ENCODE assay signal across 27 cellular contexts in the genomic region with DNA sequence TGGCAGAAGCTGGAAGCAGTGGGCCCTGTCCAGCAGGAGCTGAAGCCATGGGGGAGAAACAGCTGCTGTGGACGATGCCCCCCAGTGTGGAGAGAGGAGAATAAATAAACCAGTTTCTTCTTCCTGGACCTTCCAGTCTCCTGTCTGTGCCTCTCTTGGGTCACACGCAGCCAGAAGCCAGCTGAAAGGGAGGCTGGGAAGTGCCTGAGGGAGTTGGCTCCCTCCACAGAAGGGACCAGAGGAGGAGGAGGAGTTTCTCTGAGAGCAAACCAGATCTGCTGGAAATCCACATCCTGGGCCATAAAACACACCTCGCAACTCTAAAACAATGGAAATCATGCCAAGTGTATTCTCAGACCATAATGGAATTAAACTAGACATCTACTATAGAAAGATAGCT.
"Had no signal": no experiment of that assay in that cellular context is flagged by ENCODE, and none has a peak within 500 bp of the region (broad histone marks: within the 10 kb centered on the region; RNA-seq: fewer than 3 reads in every experiment).

No MANE protein-coding gene starts in this region.

- H3K36me3 ChIP-seq: esophagus squamous epithelium, left lung, neural progenitor cell, prostate gland, right atrium auricular region, suprapubic skin, transverse colon, upper lobe of right lung, uterus had no signal

- H3K27ac Mint-ChIP-seq: nephron; neural progenitor cell; stimulated activated naive CD8-positive, alpha-beta T cell treated with anti-CD3 and anti-CD28 coated beads, Interleukin-15, amount 100 ng/mL, for 72 hours had no signal

- H3K4me1 Mint-ChIP-seq: nephron; neural progenitor cell; stimulated activated naive CD8-positive, alpha-beta T cell treated with anti-CD3 and anti-CD28 coated beads, Interleukin-15, amount 100 ng/mL, for 72 hours had no signal

- H3K27ac ChIP-seq: coronary artery, esophagus squamous epithelium, left lung, neural progenitor cell, prostate gland, right atrium auricular region, suprapubic skin, transverse colon, upper lobe of right lung, uterus had no signal

- H3K9me3 Mint-ChIP-seq: nephron; neural progenitor cell; stimulated activated naive CD8-positive, alpha-beta T cell treated with anti-CD3 and anti-CD28 coated beads, Interleukin-15, amount 100 ng/mL, for 72 hours had no signal

- H3K9me3 ChIP-seq: esophagus squamous epithelium, left lung, prostate gland, right atrium auricular region, suprapubic skin, transverse colon, upper lobe of right lung, uterus had no signal

- H3K36me3 Mint-ChIP-seq: naive thymus-derived CD4-positive, alpha-beta T cell; neural progenitor cell had no signal

- H3K27me3 ChIP-seq: esophagus squamous epithelium, left lung, neural progenitor cell, right atrium auricular region, suprapubic skin, transverse colon, upper lobe of right lung, uterus had no signal

- H3K4me3 Mint-ChIP-seq: naive thymus-derived CD4-positive, alpha-beta T cell; nephron; neural progenitor cell; stimulated activated naive CD8-positive, alpha-beta T cell treated with anti-CD3 and anti-CD28 coated beads, Interleukin-15, amount 100 ng/mL, for 72 hours had no signal

- H3K4me1 ChIP-seq: esophagus squamous epithelium, left lung, neural progenitor cell, prostate gland, right atrium auricular region, suprapubic skin, transverse colon, upper lobe of right lung, uterus had no signal

- DNase-seq: dermis blood vessel endothelial cell; effector memory CD4-positive, alpha-beta T cell; erythroblast; esophagus squamous epithelium; kidney; left lung; mesenchymal stem cell; midbrain; naive thymus-derived CD4-positive, alpha-beta T cell; nucleus accumbens; stimulated activated CD4-positive, alpha-beta T cell treated with anti-CD3 and anti-CD28 coated beads, Interleukin-12 subunit alpha, Interleukin-12 subunit beta, amount 100 ng/mL, for 4 hours; stimulated activated CD4-positive, alpha-beta T cell treated with anti-CD3 and anti-CD28 coated beads, Interleukin-1b, Interleukin-23, amount 100 ng/mL, for 48 hours; stimulated activated CD4-positive, alpha-beta T cell treated with anti-CD3 and anti-CD28 coated beads, Interleukin-4, amount 100 ng/mL, for 1 hour; stimulated activated CD8-positive, alpha-beta memory T cell treated with anti-CD3 and anti-CD28 coated beads, Interleukin-4, amount 100 ng/mL, for 48 hours; stimulated activated naive CD4-positive, alpha-beta T cell; stimulated activated naive CD8-positive, alpha-beta T cell treated with anti-CD3 and anti-CD28 coated beads, Interleukin-15, amount 100 ng/mL, for 72 hours; transverse colon; upper lobe of right lung; uterus had no signal

- H3K4me3 ChIP-seq: coronary artery, esophagus squamous epithelium, left lung, neural progenitor cell, prostate gland, right atrium auricular region, smooth muscle cell, suprapubic skin, transverse colon, upper lobe of right lung, uterus had no signal

- ATAC-seq: left lung; naive thymus-derived CD4-positive, alpha-beta T cell; sciatic nerve; stimulated activated naive CD8-positive, alpha-beta T cell treated with anti-CD3 and anti-CD28 coated beads, Interleukin-15, amount 100 ng/mL, for 72 hours; upper lobe of right lung had no signal
